Comparison of ENCODE assay signal across 8 cellular contexts in genomic region chr15:37516628-37517027, GRCh38.
"Had no signal": no experiment of that assay in that cellular context is flagged by ENCODE, and none has a peak within 500 bp of the region (broad histone marks: within the 10 kb centered on the region; RNA-seq: fewer than 3 reads in every experiment).

No MANE protein-coding gene starts in this region.

- H3K4me3 ChIP-seq: GM23338 had no signal

- ATAC-seq: GM23338, HCT116, HepG2 had no signal

- DNase-seq: H9, HFFc6 had no signal

- H3K4me1 Mint-ChIP-seq: H9, IgD-negative memory B cell had no signal

- H3K4me3 Mint-ChIP-seq: GM23338, H9, HFFc6, IgD-negative memory B cell had no signal

- H3K9me3 Mint-ChIP-seq: GM23338, H9 had no signal

- FAIRE-seq: H1, H54, HepG2 had no signal

- H3K27me3 Mint-ChIP-seq: IgD-negative memory B cell had no signal

- H3K36me3 Mint-ChIP-seq: IgD-negative memory B cell had no signal
